In the genomic region with DNA sequence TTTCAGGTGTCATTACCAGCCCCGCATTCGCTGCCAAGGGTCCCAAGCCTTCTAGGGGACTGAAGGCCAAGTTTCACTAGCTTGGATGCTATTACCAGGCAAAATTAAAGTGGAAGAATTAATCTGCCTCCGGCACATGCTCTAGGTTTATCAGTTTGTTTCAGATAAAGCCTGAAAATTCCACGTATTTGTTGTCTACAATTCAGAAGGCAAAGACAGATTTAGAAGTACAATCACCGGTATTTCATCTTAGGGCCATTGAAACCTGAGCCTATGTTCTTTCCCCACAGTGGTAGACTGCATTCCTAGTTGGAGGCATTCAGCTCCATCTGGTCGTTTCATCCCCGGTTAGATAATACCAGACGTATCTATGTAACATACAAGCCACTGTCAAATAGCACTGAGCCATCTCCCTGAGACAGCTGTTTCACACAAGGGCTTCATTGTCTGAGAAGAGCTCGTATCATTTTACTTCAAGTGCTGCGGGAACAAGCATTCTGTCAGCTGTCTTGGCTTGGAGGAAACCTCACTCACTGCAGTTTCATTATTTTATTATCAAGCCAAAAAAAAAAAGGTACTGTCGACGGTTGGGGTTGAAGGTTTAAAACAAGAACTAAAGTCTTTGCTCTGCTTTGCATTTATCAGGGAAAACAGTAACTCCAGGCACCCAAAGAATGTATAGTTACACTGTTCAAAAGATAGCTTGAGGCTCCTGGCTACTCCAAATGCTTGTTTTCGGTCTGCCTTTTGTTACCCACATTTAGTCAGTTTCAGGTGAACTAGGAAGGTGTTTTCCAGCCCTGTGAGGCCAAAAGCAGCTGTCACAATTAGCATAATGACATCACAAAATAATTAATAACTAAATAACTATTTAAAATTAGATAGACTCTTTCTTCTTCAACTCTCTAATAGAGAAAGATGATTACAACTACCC, we compare ENCODE assay signal across 1 cellular context.
TF ChIP-seq lines count a peak whose summit lies in the region.

No MANE protein-coding gene starts in this region.

TF ChIP-seq in K562, 482 proteins besides CTCF, POLR2A, EP300 and RAD21 (continued from another document and continues in another):
- TF ChIP-seq, protein P1, sequence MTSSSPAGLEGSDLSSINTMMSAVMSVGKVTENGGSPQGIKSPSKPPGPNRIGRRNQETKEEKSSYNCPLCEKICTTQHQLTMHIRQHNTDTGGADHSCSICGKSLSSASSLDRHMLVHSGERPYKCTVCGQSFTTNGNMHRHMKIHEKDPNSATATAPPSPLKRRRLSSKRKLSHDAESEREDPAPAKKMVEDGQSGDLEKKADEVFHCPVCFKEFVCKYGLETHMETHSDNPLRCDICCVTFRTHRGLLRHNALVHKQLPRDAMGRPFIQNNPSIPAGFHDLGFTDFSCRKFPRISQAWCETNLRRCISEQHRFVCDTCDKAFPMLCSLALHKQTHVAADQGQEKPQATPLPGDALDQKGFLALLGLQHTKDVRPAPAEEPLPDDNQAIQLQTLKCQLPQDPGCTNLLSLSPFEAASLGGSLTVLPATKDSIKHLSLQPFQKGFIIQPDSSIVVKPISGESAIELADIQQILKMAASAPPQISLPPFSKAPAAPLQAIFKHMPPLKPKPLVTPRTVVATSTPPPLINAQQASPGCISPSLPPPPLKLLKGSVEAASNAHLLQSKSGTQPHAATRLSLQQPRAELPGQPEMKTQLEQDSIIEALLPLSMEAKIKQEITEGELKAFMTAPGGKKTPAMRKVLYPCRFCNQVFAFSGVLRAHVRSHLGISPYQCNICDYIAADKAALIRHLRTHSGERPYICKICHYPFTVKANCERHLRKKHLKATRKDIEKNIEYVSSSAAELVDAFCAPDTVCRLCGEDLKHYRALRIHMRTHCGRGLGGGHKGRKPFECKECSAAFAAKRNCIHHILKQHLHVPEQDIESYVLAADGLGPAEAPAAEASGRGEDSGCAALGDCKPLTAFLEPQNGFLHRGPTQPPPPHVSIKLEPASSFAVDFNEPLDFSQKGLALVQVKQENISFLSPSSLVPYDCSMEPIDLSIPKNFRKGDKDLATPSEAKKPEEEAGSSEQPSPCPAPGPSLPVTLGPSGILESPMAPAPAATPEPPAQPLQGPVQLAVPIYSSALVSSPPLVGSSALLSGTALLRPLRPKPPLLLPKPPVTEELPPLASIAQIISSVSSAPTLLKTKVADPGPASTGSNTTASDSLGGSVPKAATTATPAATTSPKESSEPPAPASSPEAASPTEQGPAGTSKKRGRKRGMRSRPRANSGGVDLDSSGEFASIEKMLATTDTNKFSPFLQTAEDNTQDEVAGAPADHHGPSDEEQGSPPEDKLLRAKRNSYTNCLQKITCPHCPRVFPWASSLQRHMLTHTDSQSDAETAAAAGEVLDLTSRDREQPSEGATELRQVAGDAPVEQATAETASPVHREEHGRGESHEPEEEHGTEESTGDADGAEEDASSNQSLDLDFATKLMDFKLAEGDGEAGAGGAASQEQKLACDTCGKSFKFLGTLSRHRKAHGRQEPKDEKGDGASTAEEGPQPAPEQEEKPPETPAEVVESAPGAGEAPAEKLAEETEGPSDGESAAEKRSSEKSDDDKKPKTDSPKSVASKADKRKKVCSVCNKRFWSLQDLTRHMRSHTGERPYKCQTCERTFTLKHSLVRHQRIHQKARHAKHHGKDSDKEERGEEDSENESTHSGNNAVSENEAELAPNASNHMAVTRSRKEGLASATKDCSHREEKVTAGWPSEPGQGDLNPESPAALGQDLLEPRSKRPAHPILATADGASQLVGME (CRISPR knock-in tag; IDR thresholded peaks at IDR 0.05) = no peak
- TF ChIP-seq PHF21A (IDR thresholded peaks at IDR 0.05; ENCODE audit: borderline replicate concordance, low read depth) (no peak), ATF1 (CRISPR knock-in tag; IDR thresholded peaks at IDR 0.05) (no peak), ATF1 (tag; IDR thresholded peaks at IDR 0.05) (peak; percentile 50), TAL1 (IDR thresholded peaks at IDR 0.05) (peak; percentile 92), ZNF121 (CRISPR knock-in tag; conservative IDR thresholded peaks at IDR 0.05) (no peak), MED1 (CRISPR knock-in tag; IDR thresholded peaks at IDR 0.05; ENCODE audit: borderline replicate concordance) (no peak), ZFP30 (CRISPR knock-in tag; IDR thresholded peaks at IDR 0.05; ENCODE audit: borderline replicate concordance) (no peak), ETS2 (tag; IDR thresholded peaks at IDR 0.05; ENCODE audit: borderline replicate concordance, poor library complexity, severe bottlenecking) (no peak), PTBP1 (IDR thresholded peaks at IDR 0.05; ENCODE audit: low read depth, low read length) (no peak), RB1 (IDR thresholded peaks at IDR 0.05; ENCODE audit: low read depth) (no peak), XRCC3 (IDR thresholded peaks at IDR 0.05) (no peak), KDM4B (IDR thresholded peaks at IDR 0.05; ENCODE audit: borderline replicate concordance in 2 of 2, low read depth in 1 of 2) (no peak), ZC3H8 (IDR thresholded peaks at IDR 0.05) (no peak), HSF4 (CRISPR knock-in tag; IDR thresholded peaks at IDR 0.05; ENCODE audit: borderline replicate concordance) (no peak), JUN (IDR thresholded peaks at IDR 0.05; ENCODE audit: borderline replicate concordance, low read depth, low read length) (no peak), JUN (CRISPR knock-in tag; IDR thresholded peaks at IDR 0.05; ENCODE audit: borderline replicate concordance) (no peak), KDM5B (IDR thresholded peaks at IDR 0.05; ENCODE audit: insufficient replicate concordance, low read depth, low read length) (no peak)
- TF ChIP-seq, protein P2, sequence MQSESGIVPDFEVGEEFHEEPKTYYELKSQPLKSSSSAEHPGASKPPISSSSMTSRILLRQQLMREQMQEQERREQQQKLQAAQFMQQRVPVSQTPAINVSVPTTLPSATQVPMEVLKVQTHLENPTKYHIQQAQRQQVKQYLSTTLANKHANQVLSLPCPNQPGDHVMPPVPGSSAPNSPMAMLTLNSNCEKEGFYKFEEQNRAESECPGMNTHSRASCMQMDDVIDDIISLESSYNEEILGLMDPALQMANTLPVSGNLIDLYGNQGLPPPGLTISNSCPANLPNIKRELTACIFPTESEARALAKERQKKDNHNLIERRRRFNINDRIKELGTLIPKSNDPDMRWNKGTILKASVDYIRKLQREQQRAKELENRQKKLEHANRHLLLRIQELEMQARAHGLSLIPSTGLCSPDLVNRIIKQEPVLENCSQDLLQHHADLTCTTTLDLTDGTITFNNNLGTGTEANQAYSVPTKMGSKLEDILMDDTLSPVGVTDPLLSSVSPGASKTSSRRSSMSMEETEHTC (IDR thresholded peaks at IDR 0.05) = no peak
- TF ChIP-seq, protein P3, sequence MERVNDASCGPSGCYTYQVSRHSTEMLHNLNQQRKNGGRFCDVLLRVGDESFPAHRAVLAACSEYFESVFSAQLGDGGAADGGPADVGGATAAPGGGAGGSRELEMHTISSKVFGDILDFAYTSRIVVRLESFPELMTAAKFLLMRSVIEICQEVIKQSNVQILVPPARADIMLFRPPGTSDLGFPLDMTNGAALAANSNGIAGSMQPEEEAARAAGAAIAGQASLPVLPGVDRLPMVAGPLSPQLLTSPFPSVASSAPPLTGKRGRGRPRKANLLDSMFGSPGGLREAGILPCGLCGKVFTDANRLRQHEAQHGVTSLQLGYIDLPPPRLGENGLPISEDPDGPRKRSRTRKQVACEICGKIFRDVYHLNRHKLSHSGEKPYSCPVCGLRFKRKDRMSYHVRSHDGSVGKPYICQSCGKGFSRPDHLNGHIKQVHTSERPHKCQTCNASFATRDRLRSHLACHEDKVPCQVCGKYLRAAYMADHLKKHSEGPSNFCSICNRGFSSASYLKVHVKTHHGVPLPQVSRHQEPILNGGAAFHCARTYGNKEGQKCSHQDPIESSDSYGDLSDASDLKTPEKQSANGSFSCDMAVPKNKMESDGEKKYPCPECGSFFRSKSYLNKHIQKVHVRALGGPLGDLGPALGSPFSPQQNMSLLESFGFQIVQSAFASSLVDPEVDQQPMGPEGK (CRISPR knock-in tag; IDR thresholded peaks at IDR 0.05; ENCODE audit: borderline replicate concordance) = no peak
- TF ChIP-seq, protein P4, sequence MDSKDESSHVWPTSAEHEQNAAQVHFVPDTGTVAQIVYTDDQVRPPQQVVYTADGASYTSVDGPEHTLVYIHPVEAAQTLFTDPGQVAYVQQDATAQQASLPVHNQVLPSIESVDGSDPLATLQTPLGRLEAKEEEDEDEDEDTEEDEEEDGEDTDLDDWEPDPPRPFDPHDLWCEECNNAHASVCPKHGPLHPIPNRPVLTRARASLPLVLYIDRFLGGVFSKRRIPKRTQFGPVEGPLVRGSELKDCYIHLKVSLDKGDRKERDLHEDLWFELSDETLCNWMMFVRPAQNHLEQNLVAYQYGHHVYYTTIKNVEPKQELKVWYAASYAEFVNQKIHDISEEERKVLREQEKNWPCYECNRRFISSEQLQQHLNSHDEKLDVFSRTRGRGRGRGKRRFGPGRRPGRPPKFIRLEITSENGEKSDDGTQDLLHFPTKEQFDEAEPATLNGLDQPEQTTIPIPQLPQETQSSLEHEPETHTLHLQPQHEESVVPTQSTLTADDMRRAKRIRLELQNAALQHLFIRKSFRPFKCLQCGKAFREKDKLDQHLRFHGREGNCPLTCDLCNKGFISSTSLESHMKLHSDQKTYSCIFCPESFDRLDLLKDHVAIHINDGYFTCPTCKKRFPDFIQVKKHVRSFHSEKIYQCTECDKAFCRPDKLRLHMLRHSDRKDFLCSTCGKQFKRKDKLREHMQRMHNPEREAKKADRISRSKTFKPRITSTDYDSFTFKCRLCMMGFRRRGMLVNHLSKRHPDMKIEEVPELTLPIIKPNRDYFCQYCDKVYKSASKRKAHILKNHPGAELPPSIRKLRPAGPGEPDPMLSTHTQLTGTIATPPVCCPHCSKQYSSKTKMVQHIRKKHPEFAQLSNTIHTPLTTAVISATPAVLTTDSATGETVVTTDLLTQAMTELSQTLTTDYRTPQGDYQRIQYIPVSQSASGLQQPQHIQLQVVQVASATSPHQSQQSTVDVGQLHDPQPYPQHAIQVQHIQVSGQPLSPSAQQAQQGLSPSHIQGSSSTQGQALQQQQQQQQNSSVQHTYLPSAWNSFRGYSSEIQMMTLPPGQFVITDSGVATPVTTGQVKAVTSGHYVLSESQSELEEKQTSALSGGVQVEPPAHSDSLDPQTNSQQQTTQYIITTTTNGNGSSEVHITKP (IDR thresholded peaks at IDR 0.05; ENCODE audit: partially characterized antibody) = no peak
- TF ChIP-seq, protein P5, sequence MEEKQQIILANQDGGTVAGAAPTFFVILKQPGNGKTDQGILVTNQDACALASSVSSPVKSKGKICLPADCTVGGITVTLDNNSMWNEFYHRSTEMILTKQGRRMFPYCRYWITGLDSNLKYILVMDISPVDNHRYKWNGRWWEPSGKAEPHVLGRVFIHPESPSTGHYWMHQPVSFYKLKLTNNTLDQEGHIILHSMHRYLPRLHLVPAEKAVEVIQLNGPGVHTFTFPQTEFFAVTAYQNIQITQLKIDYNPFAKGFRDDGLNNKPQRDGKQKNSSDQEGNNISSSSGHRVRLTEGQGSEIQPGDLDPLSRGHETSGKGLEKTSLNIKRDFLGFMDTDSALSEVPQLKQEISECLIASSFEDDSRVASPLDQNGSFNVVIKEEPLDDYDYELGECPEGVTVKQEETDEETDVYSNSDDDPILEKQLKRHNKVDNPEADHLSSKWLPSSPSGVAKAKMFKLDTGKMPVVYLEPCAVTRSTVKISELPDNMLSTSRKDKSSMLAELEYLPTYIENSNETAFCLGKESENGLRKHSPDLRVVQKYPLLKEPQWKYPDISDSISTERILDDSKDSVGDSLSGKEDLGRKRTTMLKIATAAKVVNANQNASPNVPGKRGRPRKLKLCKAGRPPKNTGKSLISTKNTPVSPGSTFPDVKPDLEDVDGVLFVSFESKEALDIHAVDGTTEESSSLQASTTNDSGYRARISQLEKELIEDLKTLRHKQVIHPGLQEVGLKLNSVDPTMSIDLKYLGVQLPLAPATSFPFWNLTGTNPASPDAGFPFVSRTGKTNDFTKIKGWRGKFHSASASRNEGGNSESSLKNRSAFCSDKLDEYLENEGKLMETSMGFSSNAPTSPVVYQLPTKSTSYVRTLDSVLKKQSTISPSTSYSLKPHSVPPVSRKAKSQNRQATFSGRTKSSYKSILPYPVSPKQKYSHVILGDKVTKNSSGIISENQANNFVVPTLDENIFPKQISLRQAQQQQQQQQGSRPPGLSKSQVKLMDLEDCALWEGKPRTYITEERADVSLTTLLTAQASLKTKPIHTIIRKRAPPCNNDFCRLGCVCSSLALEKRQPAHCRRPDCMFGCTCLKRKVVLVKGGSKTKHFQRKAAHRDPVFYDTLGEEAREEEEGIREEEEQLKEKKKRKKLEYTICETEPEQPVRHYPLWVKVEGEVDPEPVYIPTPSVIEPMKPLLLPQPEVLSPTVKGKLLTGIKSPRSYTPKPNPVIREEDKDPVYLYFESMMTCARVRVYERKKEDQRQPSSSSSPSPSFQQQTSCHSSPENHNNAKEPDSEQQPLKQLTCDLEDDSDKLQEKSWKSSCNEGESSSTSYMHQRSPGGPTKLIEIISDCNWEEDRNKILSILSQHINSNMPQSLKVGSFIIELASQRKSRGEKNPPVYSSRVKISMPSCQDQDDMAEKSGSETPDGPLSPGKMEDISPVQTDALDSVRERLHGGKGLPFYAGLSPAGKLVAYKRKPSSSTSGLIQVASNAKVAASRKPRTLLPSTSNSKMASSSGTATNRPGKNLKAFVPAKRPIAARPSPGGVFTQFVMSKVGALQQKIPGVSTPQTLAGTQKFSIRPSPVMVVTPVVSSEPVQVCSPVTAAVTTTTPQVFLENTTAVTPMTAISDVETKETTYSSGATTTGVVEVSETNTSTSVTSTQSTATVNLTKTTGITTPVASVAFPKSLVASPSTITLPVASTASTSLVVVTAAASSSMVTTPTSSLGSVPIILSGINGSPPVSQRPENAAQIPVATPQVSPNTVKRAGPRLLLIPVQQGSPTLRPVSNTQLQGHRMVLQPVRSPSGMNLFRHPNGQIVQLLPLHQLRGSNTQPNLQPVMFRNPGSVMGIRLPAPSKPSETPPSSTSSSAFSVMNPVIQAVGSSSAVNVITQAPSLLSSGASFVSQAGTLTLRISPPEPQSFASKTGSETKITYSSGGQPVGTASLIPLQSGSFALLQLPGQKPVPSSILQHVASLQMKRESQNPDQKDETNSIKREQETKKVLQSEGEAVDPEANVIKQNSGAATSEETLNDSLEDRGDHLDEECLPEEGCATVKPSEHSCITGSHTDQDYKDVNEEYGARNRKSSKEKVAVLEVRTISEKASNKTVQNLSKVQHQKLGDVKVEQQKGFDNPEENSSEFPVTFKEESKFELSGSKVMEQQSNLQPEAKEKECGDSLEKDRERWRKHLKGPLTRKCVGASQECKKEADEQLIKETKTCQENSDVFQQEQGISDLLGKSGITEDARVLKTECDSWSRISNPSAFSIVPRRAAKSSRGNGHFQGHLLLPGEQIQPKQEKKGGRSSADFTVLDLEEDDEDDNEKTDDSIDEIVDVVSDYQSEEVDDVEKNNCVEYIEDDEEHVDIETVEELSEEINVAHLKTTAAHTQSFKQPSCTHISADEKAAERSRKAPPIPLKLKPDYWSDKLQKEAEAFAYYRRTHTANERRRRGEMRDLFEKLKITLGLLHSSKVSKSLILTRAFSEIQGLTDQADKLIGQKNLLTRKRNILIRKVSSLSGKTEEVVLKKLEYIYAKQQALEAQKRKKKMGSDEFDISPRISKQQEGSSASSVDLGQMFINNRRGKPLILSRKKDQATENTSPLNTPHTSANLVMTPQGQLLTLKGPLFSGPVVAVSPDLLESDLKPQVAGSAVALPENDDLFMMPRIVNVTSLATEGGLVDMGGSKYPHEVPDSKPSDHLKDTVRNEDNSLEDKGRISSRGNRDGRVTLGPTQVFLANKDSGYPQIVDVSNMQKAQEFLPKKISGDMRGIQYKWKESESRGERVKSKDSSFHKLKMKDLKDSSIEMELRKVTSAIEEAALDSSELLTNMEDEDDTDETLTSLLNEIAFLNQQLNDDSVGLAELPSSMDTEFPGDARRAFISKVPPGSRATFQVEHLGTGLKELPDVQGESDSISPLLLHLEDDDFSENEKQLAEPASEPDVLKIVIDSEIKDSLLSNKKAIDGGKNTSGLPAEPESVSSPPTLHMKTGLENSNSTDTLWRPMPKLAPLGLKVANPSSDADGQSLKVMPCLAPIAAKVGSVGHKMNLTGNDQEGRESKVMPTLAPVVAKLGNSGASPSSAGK (IDR thresholded peaks at IDR 0.05) = no peak; the same call in 1 of the 2 replicates
